8 cellular contexts compared by ENCODE assay signal in genomic region chr7:100158229-100159098, GRCh38. TPM values are rescaled to one million over a fixed set of nuclear protein-coding genes. Genes with fewer than 3 reads are reported as not detected.
A peak's percentile ranks its signal among the peaks of the same experiment; 100 is the strongest.
DNase-seq lines count a peak whose midpoint lies in the region; ATAC-seq and TF ChIP-seq lines count a peak whose summit lies in the region.

A gene with protein sequence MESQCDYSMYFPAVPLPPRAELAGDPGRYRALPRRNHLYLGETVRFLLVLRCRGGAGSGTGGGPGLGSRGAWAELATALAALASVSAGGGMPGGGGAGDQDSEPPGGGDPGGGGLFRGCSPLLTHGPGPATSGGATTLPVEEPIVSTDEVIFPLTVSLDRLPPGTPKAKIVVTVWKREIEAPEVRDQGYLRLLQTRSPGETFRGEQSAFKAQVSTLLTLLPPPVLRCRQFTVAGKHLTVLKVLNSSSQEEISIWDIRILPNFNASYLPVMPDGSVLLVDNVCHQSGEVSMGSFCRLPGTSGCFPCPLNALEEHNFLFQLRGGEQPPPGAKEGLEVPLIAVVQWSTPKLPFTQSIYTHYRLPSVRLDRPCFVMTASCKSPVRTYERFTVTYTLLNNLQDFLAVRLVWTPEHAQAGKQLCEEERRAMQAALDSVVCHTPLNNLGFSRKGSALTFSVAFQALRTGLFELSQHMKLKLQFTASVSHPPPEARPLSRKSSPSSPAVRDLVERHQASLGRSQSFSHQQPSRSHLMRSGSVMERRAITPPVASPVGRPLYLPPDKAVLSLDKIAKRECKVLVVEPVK (minus strand): TSS chr7:100158723. CDS start chr7:100158499, 224 bp downstream.

- H3K4me2 ChIP-seq in BLaER1 treated with 17β-estradiol and CSF1 and Interleukin-3, amounts not matched to agents 10 nM and 100 nM = peak within 1 kb of the TSS; percentile 89 to 100 (median 97)

- no peak for TF ChIP-seq CTCF in lower lobe of right lung (IDR thresholded peaks at IDR 0.05)

- intact Hi-C loops in lower lobe of right lung (cut with DNase I) = no loop called here

- peak within 1 kb of the TSS; percentile 79 to 96 (median 92) for H3K27ac ChIP-seq in BLaER1 treated with 17β-estradiol and CSF1 and Interleukin-3, amounts not matched to agents 10 nM and 100 nM
- H3K27ac ChIP-seq in ectodermal cell (ENCODE audit: insufficient read depth, low read depth, low read length, poor library complexity, severe bottlenecking) (peak within 1 kb of the TSS; percentile 50), lower lobe of right lung (peak within 1 kb of the TSS; percentile 84)

- H4K20me1 ChIP-seq in BLaER1 treated with 17β-estradiol and CSF1 and Interleukin-3, amounts not matched to agents 10 nM and 100 nM = peaks cover 37 to 48% (median 44%) of the 10 kb centered on the region in 11 experiments

- DNase-seq in HS-27A (ENCODE audit: low read depth) (peak; percentile 46), lower lobe of right lung (peak; percentile 98)
- peak; percentile 85 for DNase-seq in NK-92 treated with Interleukin-12 subunit alpha and Interleukin-12 subunit beta, amount 100 ng/mL, for 24 hours (lab: John Stamatoyannopoulos, UW)
- peak; percentile 73 to 87 for DNase-seq in activated CD8-positive, alpha-beta memory T cell treated with anti-CD3 and anti-CD28 coated beads for 1 hour (ENCODE audit: extremely low read depth in 1 of 2, low read depth in 1 of 2)
- peak; percentile 62 to 93 (median 74) for DNase-seq in stimulated activated CD4-positive, alpha-beta T cell treated with anti-CD3 and anti-CD28 coated beads, TNF-alpha, amount 100 ng/mL, for 1 hour (ENCODE audit: low read depth in 3 of 3, low spot score in 1 of 3)

- H3K9me3 ChIP-seq in BLaER1 treated with 17β-estradiol and CSF1 and Interleukin-3, amounts not matched to agents 10 nM and 100 nM (replicated peaks in 1 of 11) = no peaks in the 10 kb centered on the region
- no peaks in the 10 kb centered on the region for H3K9me3 ChIP-seq in ectodermal cell (ENCODE audit: control insufficient read depth, low read length)
- H3K9me3 ChIP-seq in lower lobe of right lung = no peaks in the 10 kb centered on the region

- no peaks in the 10 kb centered on the region; a peak in 1 of 22 replicates for H3K27me3 ChIP-seq in BLaER1 treated with 17β-estradiol and CSF1 and Interleukin-3, amounts not matched to agents 10 nM and 100 nM
- no peaks in the 10 kb centered on the region for H3K27me3 ChIP-seq in ectodermal cell (ENCODE audit: control insufficient read depth, insufficient read depth, low read length, poor library complexity, severe bottlenecking)
- no peaks in the 10 kb centered on the region for H3K27me3 ChIP-seq in lower lobe of right lung (ENCODE audit: low read depth)

- ATAC-seq in GM19395 (IDR thresholded peaks at IDR 0.05; ENCODE audit: unreplicated experiment) = peak; percentile 73
- peak; percentile 92 to 97 for ATAC-seq in lower lobe of right lung

- WGBS in ectodermal cell, 2 experiments = 4% methylated on average over 87 of the region's 87 CpGs

- H3K9ac ChIP-seq in BLaER1 treated with 17β-estradiol and CSF1 and Interleukin-3, amounts not matched to agents 10 nM and 100 nM = peak within 1 kb of the TSS; percentile 87 to 98 (median 94)

- H3K4me3 ChIP-seq in BLaER1 treated with 17β-estradiol and CSF1 and Interleukin-3, amounts not matched to agents 10 nM and 100 nM = peak within 1 kb of the TSS; percentile 80 to 100 (median 94)
- peak within 1 kb of the TSS; percentile 95 for H3K4me3 ChIP-seq in ectodermal cell (ENCODE audit: insufficient read depth, low read depth, low read length)
- H3K4me3 ChIP-seq in lower lobe of right lung = peak within 1 kb of the TSS; percentile 90

- peaks cover 44 to 67% (median 51%) of the 10 kb centered on the region in 10 experiments for H3K4me1 ChIP-seq in BLaER1 treated with 17β-estradiol and CSF1 and Interleukin-3, amounts not matched to agents 10 nM and 100 nM
- H3K4me1 ChIP-seq in ectodermal cell (ENCODE audit: control insufficient read depth, insufficient read depth, low read length) (peaks cover 5% of the 10 kb centered on the region), lower lobe of right lung (peaks cover 37% of the 10 kb centered on the region)

- peaks cover 31 to 42% (median 36%) of the 10 kb centered on the region in 11 experiments for H3K36me3 ChIP-seq in BLaER1 treated with 17β-estradiol and CSF1 and Interleukin-3, amounts not matched to agents 10 nM and 100 nM
- H3K36me3 ChIP-seq in ectodermal cell (ENCODE audit: control insufficient read depth, insufficient read depth, low read length) = peaks cover 22% of the 10 kb centered on the region
- peaks cover 38% of the 10 kb centered on the region for H3K36me3 ChIP-seq in lower lobe of right lung

RNA-seq across cellular contexts. Expression of the gene that starts here (rescaled TPM):
- 19.9 TPM for polyA plus RNA-seq in ectodermal cell (2013, experiment 1 of 4)
- 19.8 TPM for polyA plus RNA-seq in ectodermal cell (2013, experiment 2 of 4)
- 15.5 TPM for polyA plus RNA-seq in ectodermal cell (2013, experiment 3 of 4)
- polyA plus RNA-seq in ectodermal cell (2013, experiment 4 of 4) = 19.1 TPM
- total RNA-seq in lower lobe of right lung = 24.3 TPM

Comparison
In these comparisons a context has a peak if more than half of its experiments do, and no peak if none do; other contexts are left out.
1. Peak in every context shown above with its lines: DNase-seq, ATAC-seq, H3K4me3 ChIP-seq and H3K27ac ChIP-seq.
2. DNase-seq: peak in every context shown above with its lines; median percentile 98 in lower lobe of right lung; 85 in NK-92 treated with Interleukin-12 subunit alpha and Interleukin-12 subunit beta, amount 100 ng/mL, for 24 hours; 80 in activated CD8-positive, alpha-beta memory T cell treated with anti-CD3 and anti-CD28 coated beads for 1 hour; 74 in stimulated activated CD4-positive, alpha-beta T cell treated with anti-CD3 and anti-CD28 coated beads, TNF-alpha, amount 100 ng/mL, for 1 hour; 46 in HS-27A.